ENCODE assay signal across 1 cellular context in the genomic region with DNA sequence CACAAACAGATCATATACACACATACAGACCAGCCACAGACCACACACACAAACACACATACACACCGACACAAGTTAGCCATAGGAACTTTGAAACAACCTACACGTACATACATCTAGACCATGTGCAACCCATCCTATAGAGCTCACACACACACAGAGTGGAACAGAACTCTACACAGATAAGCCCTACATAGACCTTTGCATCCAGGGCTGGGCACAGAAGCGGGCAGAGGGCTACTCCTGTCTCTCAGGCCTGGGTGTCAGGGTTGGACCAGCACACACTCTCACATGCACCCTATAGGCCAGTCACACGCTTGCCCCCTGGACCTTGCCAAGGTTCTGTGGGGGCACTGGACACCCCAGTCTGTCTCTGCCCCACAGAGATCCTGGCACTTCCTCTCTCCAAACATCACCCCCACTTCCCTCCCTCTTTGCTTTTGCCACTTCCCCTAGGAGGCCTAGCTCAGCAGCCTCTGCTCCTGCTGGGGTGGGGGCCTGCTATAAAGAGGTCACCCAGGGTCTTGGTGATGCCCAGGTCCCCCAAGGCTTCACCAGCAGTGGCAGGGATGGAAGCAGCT.
TF ChIP-seq lines count a peak whose summit lies in the region.

No MANE protein-coding gene starts in this region.

TF ChIP-seq in endothelial cell of umbilical vein, 7 proteins besides CTCF, POLR2A, EP300 and RAD21:
- TF ChIP-seq JUN (IDR thresholded peaks at IDR 0.05; ENCODE audit: borderline replicate concordance, insufficient read depth, insufficient read length, low read depth) = no peak
- TF ChIP-seq MYC (IDR thresholded peaks at IDR 0.05; ENCODE audit: low read depth, low read length) = no peak
- TF ChIP-seq EZH2 (IDR thresholded peaks at IDR 0.05; ENCODE audit: borderline replicate concordance, low read depth, low read length, severe bottlenecking) = no peak
- TF ChIP-seq GATA2 (IDR thresholded peaks at IDR 0.05; ENCODE audit: insufficient read depth, insufficient read length, low read depth, low read length) = no peak
- TF ChIP-seq, protein P1, sequence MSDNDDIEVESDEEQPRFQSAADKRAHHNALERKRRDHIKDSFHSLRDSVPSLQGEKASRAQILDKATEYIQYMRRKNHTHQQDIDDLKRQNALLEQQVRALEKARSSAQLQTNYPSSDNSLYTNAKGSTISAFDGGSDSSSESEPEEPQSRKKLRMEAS (IDR thresholded peaks at IDR 0.05; ENCODE audit: insufficient read depth, insufficient read length) = no peak
- no peak for TF ChIP-seq FOS (IDR thresholded peaks at IDR 0.05; ENCODE audit: borderline replicate concordance, insufficient read depth, low read length)
- no peak for TF ChIP-seq POLR2AphosphoS5 (IDR thresholded peaks at IDR 0.05; ENCODE audit: insufficient read depth, low read depth, low read length)
